1 cellular context compared by ENCODE assay signal in genomic region chr18:8944871-8945245, GRCh38.
TF ChIP-seq lines count a peak whose summit lies in the region.

No MANE protein-coding gene starts in this region.

TF ChIP-seq in K562, 482 proteins besides CTCF, POLR2A, EP300 and RAD21:
- TF ChIP-seq DNMT1 (IDR thresholded peaks at IDR 0.05) (no peak), SP2 (IDR thresholded peaks at IDR 0.05; ENCODE audit: extremely low read depth, low read depth, low read length, poor library complexity, severe bottlenecking) (no peak), SRSF7 (optimal IDR thresholded peaks at IDR 0.05; ENCODE audit: low read depth, low read length) (no peak), XRCC3 (IDR thresholded peaks at IDR 0.05) (no peak)
- TF ChIP-seq, protein P1, sequence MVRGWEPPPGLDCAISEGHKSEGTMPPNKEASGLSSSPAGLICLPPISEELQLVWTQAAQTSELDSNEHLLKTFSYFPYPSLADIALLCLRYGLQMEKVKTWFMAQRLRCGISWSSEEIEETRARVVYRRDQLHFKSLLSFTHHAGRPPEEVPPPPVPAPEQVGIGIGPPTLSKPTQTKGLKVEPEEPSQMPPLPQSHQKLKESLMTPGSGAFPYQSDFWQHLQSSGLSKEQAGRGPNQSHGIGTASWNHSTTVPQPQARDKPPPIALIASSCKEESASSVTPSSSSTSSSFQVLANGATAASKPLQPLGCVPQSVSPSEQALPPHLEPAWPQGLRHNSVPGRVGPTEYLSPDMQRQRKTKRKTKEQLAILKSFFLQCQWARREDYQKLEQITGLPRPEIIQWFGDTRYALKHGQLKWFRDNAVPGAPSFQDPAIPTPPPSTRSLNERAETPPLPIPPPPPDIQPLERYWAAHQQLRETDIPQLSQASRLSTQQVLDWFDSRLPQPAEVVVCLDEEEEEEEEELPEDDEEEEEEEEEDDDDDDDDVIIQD (CRISPR knock-in tag; IDR thresholded peaks at IDR 0.05), result no peak
- TF ChIP-seq, protein P2, sequence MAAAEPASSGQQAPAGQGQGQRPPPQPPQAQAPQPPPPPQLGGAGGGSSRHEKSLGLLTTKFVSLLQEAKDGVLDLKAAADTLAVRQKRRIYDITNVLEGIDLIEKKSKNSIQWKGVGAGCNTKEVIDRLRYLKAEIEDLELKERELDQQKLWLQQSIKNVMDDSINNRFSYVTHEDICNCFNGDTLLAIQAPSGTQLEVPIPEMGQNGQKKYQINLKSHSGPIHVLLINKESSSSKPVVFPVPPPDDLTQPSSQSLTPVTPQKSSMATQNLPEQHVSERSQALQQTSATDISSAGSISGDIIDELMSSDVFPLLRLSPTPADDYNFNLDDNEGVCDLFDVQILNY (CRISPR knock-in tag; IDR thresholded peaks at IDR 0.05), result 0 out of 2 replicates have a peak, but pooled peaks have one; percentile 47
